9 cellular contexts compared by ENCODE assay signal in genomic region chr9:77946969-77947368, GRCh38.
DNase-seq lines count a peak whose midpoint lies in the region; ATAC-seq lines count a peak whose summit lies in the region.
"Had no signal": no experiment of that assay in that cellular context is flagged by ENCODE, and none has a peak within 500 bp of the region (broad histone marks: within the 10 kb centered on the region; RNA-seq: fewer than 3 reads in every experiment).

No MANE protein-coding gene starts in this region.

- intact Hi-C loops in Right ventricle myocardium superior (cut with DNase I), result no loop called here
- intact Hi-C loops in cardiac septum (cut with DNase I), result no loop called here

- DNase-seq in Right ventricle myocardium superior (peak; percentile 42), cardiac septum (ENCODE audit: low spot score) (no peak), anterior cingulate cortex (lab: John Stamatoyannopoulos, UW) (peak in 33 of 58 donors; percentile 6 to 55 (median 22)), medulla oblongata (ENCODE audit: extremely low spot score) (peak; percentile 63), OCI-M2 (lab: John Stamatoyannopoulos, UW; ENCODE audit: unreplicated experiment) (no peak), NCI-H1105 (lab: John Stamatoyannopoulos, UW) (no peak), NCI-H748 treated with DMSO at 0.1 percent for 48 hours (lab: John Stamatoyannopoulos, UW) (no peak)
- DNase-seq: cortex of kidney had no signal

- ATAC-seq in Right ventricle myocardium superior (ENCODE audit: poor library complexity), result peak; percentile 66
- no peak for ATAC-seq in HG03378 (IDR thresholded peaks at IDR 0.05; ENCODE audit: unreplicated experiment)

Comparison
In these comparisons a context has a peak if more than half of its experiments do, and no peak if none do; other contexts are left out.
1. DNase-seq: peak in Right ventricle myocardium superior (single experiment), anterior cingulate cortex (33 of 58) and medulla oblongata (single experiment); none in cardiac septum (single experiment), OCI-M2 (single experiment), NCI-H1105 (single experiment) and NCI-H748 treated with DMSO at 0.1 percent for 48 hours (single experiment).